In the genomic region with DNA sequence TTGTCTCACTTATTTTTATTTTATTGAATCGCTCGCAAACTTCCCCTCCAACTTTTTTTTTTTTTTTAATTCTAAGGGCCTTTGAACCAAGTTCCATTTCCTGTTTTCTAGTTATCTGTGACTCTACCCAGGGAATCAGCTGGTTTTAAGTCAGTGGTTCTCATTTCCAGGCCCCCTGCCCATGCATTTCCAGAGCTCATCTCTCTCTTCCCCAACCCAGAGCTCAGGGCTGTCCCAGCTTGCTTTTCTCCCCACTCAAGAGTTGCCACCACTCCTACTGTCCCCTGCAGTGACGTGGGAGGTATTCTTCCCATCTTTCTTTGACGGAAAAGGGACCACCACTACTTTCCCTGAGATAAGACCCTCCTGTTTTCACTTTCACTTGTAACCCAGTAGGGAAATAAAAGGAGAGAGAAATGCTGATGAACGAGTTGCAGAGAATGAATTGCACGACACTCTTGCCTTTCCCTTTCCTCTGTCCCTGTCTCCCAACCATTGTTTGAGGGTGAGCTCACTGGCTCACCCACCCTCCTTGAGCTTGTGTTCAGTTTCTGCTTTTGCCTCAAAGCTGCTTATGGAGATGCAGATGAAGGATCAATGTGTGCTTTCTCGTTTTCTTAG, we compare ENCODE assay signal across 1 cellular context.
TF ChIP-seq lines count a peak whose summit lies in the region.

No MANE protein-coding gene starts in this region.

TF ChIP-seq in SK-N-SH treated with all-trans-retinoic acid at 6 μM for 48 hours, 23 proteins besides CTCF, POLR2A, EP300 and RAD21 (continued from another document):
- TF ChIP-seq, protein P1, sequence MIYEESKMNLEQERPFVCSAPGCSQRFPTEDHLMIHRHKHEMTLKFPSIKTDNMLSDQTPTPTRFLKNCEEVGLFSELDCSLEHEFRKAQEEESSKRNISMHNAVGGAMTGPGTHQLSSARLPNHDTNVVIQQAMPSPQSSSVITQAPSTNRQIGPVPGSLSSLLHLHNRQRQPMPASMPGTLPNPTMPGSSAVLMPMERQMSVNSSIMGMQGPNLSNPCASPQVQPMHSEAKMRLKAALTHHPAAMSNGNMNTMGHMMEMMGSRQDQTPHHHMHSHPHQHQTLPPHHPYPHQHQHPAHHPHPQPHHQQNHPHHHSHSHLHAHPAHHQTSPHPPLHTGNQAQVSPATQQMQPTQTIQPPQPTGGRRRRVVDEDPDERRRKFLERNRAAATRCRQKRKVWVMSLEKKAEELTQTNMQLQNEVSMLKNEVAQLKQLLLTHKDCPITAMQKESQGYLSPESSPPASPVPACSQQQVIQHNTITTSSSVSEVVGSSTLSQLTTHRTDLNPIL (CRISPR knock-in tag; IDR thresholded peaks at IDR 0.05; ENCODE audit: low read depth) = no peak
- TF ChIP-seq ESRRG (CRISPR knock-in tag; IDR thresholded peaks at IDR 0.05) (no peak), TOX (CRISPR knock-in tag; IDR thresholded peaks at IDR 0.05; ENCODE audit: borderline replicate concordance) (no peak), BACH2 (CRISPR knock-in tag; IDR thresholded peaks at IDR 0.05; ENCODE audit: borderline replicate concordance) (no peak), OSR1 (CRISPR knock-in tag; IDR thresholded peaks at IDR 0.05) (no peak), ARNTL (CRISPR knock-in tag; IDR thresholded peaks at IDR 0.05; ENCODE audit: borderline replicate concordance, low read depth) (no peak), ZNF8 (CRISPR knock-in tag; IDR thresholded peaks at IDR 0.05) (no peak), PPARA (CRISPR knock-in tag; IDR thresholded peaks at IDR 0.05; ENCODE audit: borderline replicate concordance) (no peak)
- TF ChIP-seq, protein P2, sequence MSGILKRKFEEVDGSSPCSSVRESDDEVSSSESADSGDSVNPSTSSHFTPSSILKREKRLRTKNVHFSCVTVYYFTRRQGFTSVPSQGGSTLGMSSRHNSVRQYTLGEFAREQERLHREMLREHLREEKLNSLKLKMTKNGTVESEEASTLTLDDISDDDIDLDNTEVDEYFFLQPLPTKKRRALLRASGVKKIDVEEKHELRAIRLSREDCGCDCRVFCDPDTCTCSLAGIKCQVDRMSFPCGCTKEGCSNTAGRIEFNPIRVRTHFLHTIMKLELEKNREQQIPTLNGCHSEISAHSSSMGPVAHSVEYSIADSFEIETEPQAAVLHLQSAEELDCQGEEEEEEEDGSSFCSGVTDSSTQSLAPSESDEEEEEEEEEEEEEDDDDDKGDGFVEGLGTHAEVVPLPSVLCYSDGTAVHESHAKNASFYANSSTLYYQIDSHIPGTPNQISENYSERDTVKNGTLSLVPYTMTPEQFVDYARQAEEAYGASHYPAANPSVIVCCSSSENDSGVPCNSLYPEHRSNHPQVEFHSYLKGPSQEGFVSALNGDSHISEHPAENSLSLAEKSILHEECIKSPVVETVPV (CRISPR knock-in tag; IDR thresholded peaks at IDR 0.05) = no peak
- TF ChIP-seq, protein P3, sequence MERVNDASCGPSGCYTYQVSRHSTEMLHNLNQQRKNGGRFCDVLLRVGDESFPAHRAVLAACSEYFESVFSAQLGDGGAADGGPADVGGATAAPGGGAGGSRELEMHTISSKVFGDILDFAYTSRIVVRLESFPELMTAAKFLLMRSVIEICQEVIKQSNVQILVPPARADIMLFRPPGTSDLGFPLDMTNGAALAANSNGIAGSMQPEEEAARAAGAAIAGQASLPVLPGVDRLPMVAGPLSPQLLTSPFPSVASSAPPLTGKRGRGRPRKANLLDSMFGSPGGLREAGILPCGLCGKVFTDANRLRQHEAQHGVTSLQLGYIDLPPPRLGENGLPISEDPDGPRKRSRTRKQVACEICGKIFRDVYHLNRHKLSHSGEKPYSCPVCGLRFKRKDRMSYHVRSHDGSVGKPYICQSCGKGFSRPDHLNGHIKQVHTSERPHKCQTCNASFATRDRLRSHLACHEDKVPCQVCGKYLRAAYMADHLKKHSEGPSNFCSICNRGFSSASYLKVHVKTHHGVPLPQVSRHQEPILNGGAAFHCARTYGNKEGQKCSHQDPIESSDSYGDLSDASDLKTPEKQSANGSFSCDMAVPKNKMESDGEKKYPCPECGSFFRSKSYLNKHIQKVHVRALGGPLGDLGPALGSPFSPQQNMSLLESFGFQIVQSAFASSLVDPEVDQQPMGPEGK (CRISPR knock-in tag; IDR thresholded peaks at IDR 0.05; ENCODE audit: borderline replicate concordance) = no peak
